15 cellular contexts compared by ENCODE assay signal in the genomic region with DNA sequence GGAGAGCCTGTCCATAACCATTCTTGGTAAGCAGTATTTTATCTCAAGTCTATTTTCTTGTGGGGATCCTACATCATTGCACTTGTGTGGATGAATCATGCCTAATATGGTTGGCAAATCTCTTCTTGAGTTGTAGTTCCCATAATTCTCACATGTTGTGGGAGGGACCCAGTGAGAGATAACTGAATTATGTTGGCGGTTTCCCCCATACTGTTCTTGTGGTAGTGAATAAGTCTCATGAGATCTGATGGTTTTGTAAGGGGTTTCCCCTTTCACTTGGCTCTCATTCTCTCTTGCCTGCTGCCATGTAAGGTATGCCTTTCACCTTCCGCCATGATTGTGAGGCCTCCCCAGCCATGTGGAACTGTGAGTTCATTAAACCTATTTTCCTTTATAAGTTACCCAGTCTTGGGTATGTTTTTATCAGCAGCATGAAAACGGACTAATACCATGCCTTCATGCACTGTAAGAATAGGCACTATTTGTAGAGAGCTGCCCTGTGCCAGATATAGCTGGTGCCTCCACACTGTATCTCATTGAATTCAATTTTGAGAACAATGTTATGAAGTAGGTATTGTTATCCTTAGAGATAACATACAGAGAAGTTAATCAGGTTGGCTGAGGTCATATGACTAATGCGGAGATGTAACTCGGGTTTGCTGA.
DNase-seq lines count a peak whose midpoint lies in the region; ATAC-seq and TF ChIP-seq lines count a peak whose summit lies in the region.
"Had no signal": no experiment of that assay in that cellular context is flagged by ENCODE, and none has a peak within 500 bp of the region (broad histone marks: within the 10 kb centered on the region; RNA-seq: fewer than 3 reads in every experiment).

No MANE protein-coding gene starts in this region.

- intact Hi-C loops in naive thymus-derived CD4-positive, alpha-beta T cell (cut with micrococcal nuclease) = no loop called here
- intact Hi-C loops in ascending aorta (cut with DNase I) = no loop called here

- H3K9me3 Mint-ChIP-seq in naive thymus-derived CD4-positive, alpha-beta T cell = peaks cover 0 to 5% (median 0%) of the 10 kb centered on the region in 11 donors

- POLR2A ChIA-PET in naive thymus-derived CD4-positive, alpha-beta T cell (lab: Charles Lee) = interaction anchor here (0.5 kb wide), 1 partner anchor 1674 kb away, joined by 4 read pairs; no protein-coding TSS in a partner anchor

- H3K36me3 Mint-ChIP-seq in naive thymus-derived CD4-positive, alpha-beta T cell = peaks cover 0 to 13% (median 5%) of the 10 kb centered on the region in 5 donors

- peaks cover 0 to 25% of the 10 kb centered on the region in 2 donors for H3K4me1 ChIP-seq in naive thymus-derived CD4-positive, alpha-beta T cell (ENCODE audit: control insufficient read depth in 2 of 2, insufficient read depth in 2 of 2, low read length in 2 of 2)
- H3K4me1 ChIP-seq in tibial nerve = peaks cover 0 to 15% (median 0%) of the 10 kb centered on the region in 4 donors
- H3K4me1 ChIP-seq in ascending aorta = peaks cover 0 to 14% of the 10 kb centered on the region in 2 donors

- no peak for TF ChIP-seq POLR2A in tibial nerve (IDR thresholded peaks at IDR 0.05)

- WGBS in tibial nerve, 2 donors = 90 to 93% methylated on average over 5 of the region's 5 CpGs

- no peaks in the 10 kb centered on the region for H3K27me3 Mint-ChIP-seq in naive thymus-derived CD4-positive, alpha-beta T cell

- H3K27ac ChIP-seq in naive thymus-derived CD4-positive, alpha-beta T cell (ENCODE audit: low read depth, low read length) = no peak overlapping the region
- H3K27ac ChIP-seq in tibial nerve (no peak overlapping the region), ascending aorta (no peak overlapping the region)
- H3K27ac ChIP-seq: breast epithelium, thoracic aorta had no signal

- H3K27ac Mint-ChIP-seq in naive thymus-derived CD4-positive, alpha-beta T cell = peak overlapping the region in 7 of 9 donors; percentile 5 to 97 (median 65)

- peak overlapping the region in 3 of 10 donors; percentile 14 to 58 (median 24) for H3K4me3 Mint-ChIP-seq in naive thymus-derived CD4-positive, alpha-beta T cell

- no peaks in the 10 kb centered on the region for H3K36me3 ChIP-seq in naive thymus-derived CD4-positive, alpha-beta T cell (ENCODE audit: control insufficient read depth in 2 of 3, insufficient read depth in 3 of 3, low read length in 3 of 3)
- H3K36me3 ChIP-seq in tibial nerve (no peaks in the 10 kb centered on the region), ascending aorta (no peaks in the 10 kb centered on the region)
- H3K36me3 ChIP-seq: breast epithelium, thoracic aorta had no signal

- CTCF ChIA-PET in naive thymus-derived CD4-positive, alpha-beta T cell (lab: Charles Lee) = no interaction called here

- peak; percentile 43 for ATAC-seq in GM18520 (IDR thresholded peaks at IDR 0.05; ENCODE audit: unreplicated experiment)
- peak; percentile 48 for ATAC-seq in GM21447 (IDR thresholded peaks at IDR 0.05; ENCODE audit: unreplicated experiment)
- ATAC-seq in naive thymus-derived CD4-positive, alpha-beta T cell = no peak
- ATAC-seq: right cardiac atrium, Right ventricle myocardium inferior had no signal

- TF ChIP-seq CTCF in tibial nerve (IDR thresholded peaks at IDR 0.05) = no peak
- TF ChIP-seq CTCF in ascending aorta (IDR thresholded peaks at IDR 0.05) = no peak

- TF ChIP-seq EP300 in tibial nerve (IDR thresholded peaks at IDR 0.05) = no peak

- DNase-seq in NCI-H226 = peak; percentile 66
- no peak for DNase-seq in naive thymus-derived CD4-positive, alpha-beta T cell
- no peak for DNase-seq in tibial nerve (ENCODE audit: low spot score in 2 of 2)
- DNase-seq in ascending aorta (ENCODE audit: low spot score in 2 of 2) = no peak
- DNase-seq in dermis blood vessel endothelial cell = no peak
- DNase-seq: IMR-90, kidney, NCI-H1694 treated with DMSO at 0.1 percent for 48 hours, NCI-H748 treated with DMSO at 0.1 percent for 48 hours, right cardiac atrium had no signal

- no peaks in the 10 kb centered on the region for H3K27me3 ChIP-seq in naive thymus-derived CD4-positive, alpha-beta T cell (ENCODE audit: control insufficient read depth in 2 of 2, insufficient read depth in 2 of 2, low read length in 2 of 2)
- H3K27me3 ChIP-seq in tibial nerve = no peaks in the 10 kb centered on the region
- H3K27me3 ChIP-seq in ascending aorta = no peaks in the 10 kb centered on the region
- H3K27me3 ChIP-seq: breast epithelium had no signal

- no peaks in the 10 kb centered on the region for H3K9me3 ChIP-seq in naive thymus-derived CD4-positive, alpha-beta T cell (ENCODE audit: control insufficient read depth in 2 of 3, low read length in 3 of 3)
- H3K9me3 ChIP-seq in tibial nerve (no peaks in the 10 kb centered on the region), ascending aorta (no peaks in the 10 kb centered on the region)
- H3K9me3 ChIP-seq: breast epithelium, thoracic aorta had no signal

- peaks cover 11 to 97% (median 93%) of the 10 kb centered on the region in 7 donors for H3K4me1 Mint-ChIP-seq in naive thymus-derived CD4-positive, alpha-beta T cell

- H3K4me3 ChIP-seq in naive thymus-derived CD4-positive, alpha-beta T cell (ENCODE audit: low read length) = no peak overlapping the region
- H3K4me3 ChIP-seq in tibial nerve (no peak overlapping the region), ascending aorta (no peak overlapping the region)
- H3K4me3 ChIP-seq: breast epithelium, thoracic aorta had no signal
